ENCODE assay signal across 22 cellular contexts in the genomic region with DNA sequence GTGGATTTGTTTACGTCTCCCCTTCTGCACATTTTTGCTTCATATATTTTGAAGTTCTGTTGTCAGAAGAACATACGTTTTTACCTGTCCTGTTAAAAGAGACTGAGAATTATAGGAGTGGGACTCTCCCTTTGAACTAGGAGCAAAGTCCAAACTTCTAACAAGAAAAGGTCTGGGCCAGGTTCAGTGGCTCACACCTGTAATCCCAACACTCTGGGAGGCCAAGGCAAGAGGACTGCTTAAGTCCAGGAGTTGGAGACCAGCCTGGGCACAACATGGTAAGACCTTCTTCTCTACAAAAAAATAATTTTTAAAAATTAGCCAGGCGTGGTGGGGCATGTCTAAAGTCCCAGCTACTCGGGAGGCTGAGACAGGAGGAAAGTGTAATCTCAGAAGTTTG.
"Had no signal": no experiment of that assay in that cellular context is flagged by ENCODE, and none has a peak within 500 bp of the region (broad histone marks: within the 10 kb centered on the region; RNA-seq: fewer than 3 reads in every experiment).

No MANE protein-coding gene starts in this region.

- H3K36me3 Mint-ChIP-seq: mesothelial cell of epicardium; natural killer cell treated with Interleukin-12 subunit alpha and Interleukin-12 subunit beta and Interleukin-15 and Interleukin-18, amount 100 ng/mL, for 72 hours had no signal

- H3K4me1 Mint-ChIP-seq: mesothelial cell of epicardium had no signal

- ATAC-seq: heart left ventricle; left cardiac atrium; left lung; naive thymus-derived CD4-positive, alpha-beta T cell; natural killer cell treated with Interleukin-12 subunit alpha and Interleukin-12 subunit beta and Interleukin-15 and Interleukin-18, amount 100 ng/mL, for 72 hours; right cardiac atrium; stimulated activated memory B cell treated with anti-CD40 and anti-IgM and Interleukin-4, amounts not matched to agents 10 μg/mL and 1 μg/mL and 100 μg/mL, for 72 hours; stimulated activated naive CD8-positive, alpha-beta T cell treated with anti-CD3 and anti-CD28 coated beads, Interleukin-15, amount 100 ng/mL, for 72 hours had no signal

- H3K27ac Mint-ChIP-seq: mesothelial cell of epicardium; natural killer cell treated with Interleukin-12 subunit alpha and Interleukin-12 subunit beta and Interleukin-15 and Interleukin-18, amount 100 ng/mL, for 72 hours; stimulated activated memory B cell treated with anti-CD40 and anti-IgM and Interleukin-4, amounts not matched to agents 10 μg/mL and 1 μg/mL and 100 μg/mL, for 72 hours; stimulated activated naive CD8-positive, alpha-beta T cell treated with anti-CD3 and anti-CD28 coated beads, Interleukin-15, amount 100 ng/mL, for 72 hours; type B pancreatic cell had no signal

- H3K4me3 Mint-ChIP-seq: mesothelial cell of epicardium; naive thymus-derived CD4-positive, alpha-beta T cell; natural killer cell treated with Interleukin-12 subunit alpha and Interleukin-12 subunit beta and Interleukin-15 and Interleukin-18, amount 100 ng/mL, for 72 hours; stimulated activated memory B cell treated with anti-CD40 and anti-IgM and Interleukin-4, amounts not matched to agents 10 μg/mL and 1 μg/mL and 100 μg/mL, for 72 hours; stimulated activated naive CD8-positive, alpha-beta T cell treated with anti-CD3 and anti-CD28 coated beads, Interleukin-15, amount 100 ng/mL, for 72 hours; type B pancreatic cell had no signal

- H3K27me3 Mint-ChIP-seq: naive thymus-derived CD4-positive, alpha-beta T cell; natural killer cell treated with Interleukin-12 subunit alpha and Interleukin-12 subunit beta and Interleukin-15 and Interleukin-18, amount 100 ng/mL, for 72 hours; stimulated activated memory B cell treated with anti-CD40 and anti-IgM and Interleukin-4, amounts not matched to agents 10 μg/mL and 1 μg/mL and 100 μg/mL, for 72 hours; stimulated activated naive CD8-positive, alpha-beta T cell treated with anti-CD3 and anti-CD28 coated beads, Interleukin-15, amount 100 ng/mL, for 72 hours; type B pancreatic cell had no signal

- H3K9me3 Mint-ChIP-seq: mesothelial cell of epicardium; naive thymus-derived CD4-positive, alpha-beta T cell; natural killer cell treated with Interleukin-12 subunit alpha and Interleukin-12 subunit beta and Interleukin-15 and Interleukin-18, amount 100 ng/mL, for 72 hours; stimulated activated memory B cell treated with anti-CD40 and anti-IgM and Interleukin-4, amounts not matched to agents 10 μg/mL and 1 μg/mL and 100 μg/mL, for 72 hours; stimulated activated naive CD8-positive, alpha-beta T cell treated with anti-CD3 and anti-CD28 coated beads, Interleukin-15, amount 100 ng/mL, for 72 hours; type B pancreatic cell had no signal

- DNase-seq: heart left ventricle; kidney glomerular epithelial cell; left cardiac atrium; left lung; mesendoderm; naive thymus-derived CD4-positive, alpha-beta T cell; ovary; retina; right cardiac atrium; sigmoid colon; stimulated activated CD4-positive, alpha-beta T cell treated with anti-CD3 and anti-CD28 coated beads, Interleukin-1b, Interleukin-23, amount 100 ng/mL, for 48 hours; stimulated activated CD4-positive, alpha-beta T cell treated with anti-CD3 and anti-CD28 coated beads, Interleukin-2, amount 100 ng/mL, for 48 hours; stimulated activated CD4-positive, alpha-beta T cell treated with anti-CD3 and anti-CD28 coated beads, Interleukin-4, amount 100 ng/mL, for 4 hours; stimulated activated CD8-positive, alpha-beta memory T cell treated with anti-CD3 and anti-CD28 coated beads, Interleukin-4, amount 100 ng/mL, for 48 hours; stimulated activated naive CD4-positive, alpha-beta T cell treated with Interleukin-2 at 50 U/mL for 16 hours; stimulated activated naive CD8-positive, alpha-beta T cell treated with anti-CD3 and anti-CD28 coated beads, Interleukin-15, amount 100 ng/mL, for 72 hours; substantia nigra; uterus had no signal
